ENCODE assay signal across 1 cellular context in the genomic region with DNA sequence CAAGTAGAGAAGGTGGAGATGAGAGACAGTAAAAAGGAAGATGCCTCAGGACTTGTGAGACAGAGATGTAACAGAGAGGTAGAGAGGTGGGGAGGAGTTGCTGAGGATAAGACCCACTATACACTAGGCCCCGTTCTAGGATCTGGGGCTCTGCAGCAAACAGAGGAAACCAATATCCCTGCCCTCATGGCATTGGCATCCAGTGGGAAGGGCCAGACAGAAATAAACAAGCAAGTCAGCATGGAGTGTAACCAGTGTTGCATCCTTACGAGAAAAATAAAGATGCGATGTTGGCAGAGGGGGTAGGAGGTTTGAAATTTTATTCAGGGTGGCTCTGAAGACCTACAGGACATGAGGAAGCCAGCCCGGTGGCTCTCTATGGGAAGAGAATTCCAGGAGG.
TF ChIP-seq lines count a peak whose summit lies in the region.

No MANE protein-coding gene starts in this region.

TF ChIP-seq in A549, 52 proteins besides CTCF, POLR2A, EP300 and RAD21 (continued from another document):
- TF ChIP-seq, protein P1, sequence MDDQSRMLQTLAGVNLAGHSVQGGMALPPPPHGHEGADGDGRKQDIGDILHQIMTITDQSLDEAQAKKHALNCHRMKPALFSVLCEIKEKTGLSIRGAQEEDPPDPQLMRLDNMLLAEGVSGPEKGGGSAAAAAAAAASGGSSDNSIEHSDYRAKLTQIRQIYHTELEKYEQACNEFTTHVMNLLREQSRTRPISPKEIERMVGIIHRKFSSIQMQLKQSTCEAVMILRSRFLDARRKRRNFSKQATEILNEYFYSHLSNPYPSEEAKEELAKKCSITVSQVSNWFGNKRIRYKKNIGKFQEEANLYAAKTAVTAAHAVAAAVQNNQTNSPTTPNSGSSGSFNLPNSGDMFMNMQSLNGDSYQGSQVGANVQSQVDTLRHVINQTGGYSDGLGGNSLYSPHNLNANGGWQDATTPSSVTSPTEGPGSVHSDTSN (IDR thresholded peaks at IDR 0.05): no peak
- TF ChIP-seq GATA3 (IDR thresholded peaks at IDR 0.05; ENCODE audit: borderline replicate concordance) (no peak), HDAC2 (IDR thresholded peaks at IDR 0.05) (no peak)
- TF ChIP-seq, protein P2, sequence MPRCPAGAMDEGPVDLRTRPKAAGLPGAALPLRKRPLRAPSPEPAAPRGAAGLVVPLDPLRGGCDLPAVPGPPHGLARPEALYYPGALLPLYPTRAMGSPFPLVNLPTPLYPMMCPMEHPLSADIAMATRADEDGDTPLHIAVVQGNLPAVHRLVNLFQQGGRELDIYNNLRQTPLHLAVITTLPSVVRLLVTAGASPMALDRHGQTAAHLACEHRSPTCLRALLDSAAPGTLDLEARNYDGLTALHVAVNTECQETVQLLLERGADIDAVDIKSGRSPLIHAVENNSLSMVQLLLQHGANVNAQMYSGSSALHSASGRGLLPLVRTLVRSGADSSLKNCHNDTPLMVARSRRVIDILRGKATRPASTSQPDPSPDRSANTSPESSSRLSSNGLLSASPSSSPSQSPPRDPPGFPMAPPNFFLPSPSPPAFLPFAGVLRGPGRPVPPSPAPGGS (IDR thresholded peaks at IDR 0.05): no peak
